19 cellular contexts compared by ENCODE assay signal in genomic region chr9:91177081-91177480, GRCh38.
A peak's percentile ranks its signal among the peaks of the same experiment; 100 is the strongest.
DNase-seq lines count a peak whose midpoint lies in the region; ATAC-seq, FAIRE-seq and TF ChIP-seq lines count a peak whose summit lies in the region.
"Had no signal": no experiment of that assay in that cellular context is flagged by ENCODE, and none has a peak within 500 bp of the region (broad histone marks: within the 10 kb centered on the region; RNA-seq: fewer than 3 reads in every experiment).

No MANE protein-coding gene starts in this region.

- intact Hi-C loops in activated CD4-positive, alpha-beta T cell treated with anti-CD3 and anti-CD28 coated beads, Interleukin-2, amount 10 ng/mL, durations not matched to agents 24 days and 14 days (cut with micrococcal nuclease): loop anchor here (1.0 kb wide), 2 partner anchors 16 to 26 kb away; no protein-coding TSS in a partner anchor
- intact Hi-C loops in mucosa of descending colon (cut with DNase I, micrococcal nuclease): no loop called here

- peak overlapping the region; percentile 53 for H3K9ac ChIP-seq in keratinocyte (ENCODE audit: control insufficient read depth, extremely low read depth, insufficient read depth, low read length)

- peaks cover 19% of the 10 kb centered on the region for H3K36me3 Mint-ChIP-seq in activated CD4-positive, alpha-beta T cell treated with anti-CD3 and anti-CD28 coated beads, Interleukin-2, amount 10 ng/mL, durations not matched to agents 24 days and 14 days (ENCODE audit: low read depth)
- H3K36me3 Mint-ChIP-seq: activated naive CD4-positive, alpha-beta T cell treated with anti-CD3 and anti-CD28 coated beads, Interleukin-2, amount 50 U/mL, for 24 hours had no signal

- no peaks in the 10 kb centered on the region for H3K9me3 ChIP-seq in keratinocyte (ENCODE audit: control insufficient read depth, low read depth, low read length)
- H3K9me3 ChIP-seq in mucosa of descending colon: no peaks in the 10 kb centered on the region

- H3K36me3 ChIP-seq in keratinocyte (ENCODE audit: control insufficient read depth in 2 of 2, extremely low read depth in 1 of 2, insufficient read depth in 2 of 2, low read length in 2 of 2) (no peaks in the 10 kb centered on the region), mucosa of descending colon (ENCODE audit: low read depth) (no peaks in the 10 kb centered on the region)

- peak; percentile 59 for FAIRE-seq in keratinocyte (lab: Jason Lieb, UNC)
- FAIRE-seq: A204.1, endothelial cell of umbilical vein had no signal

- dilution Hi-C loops in keratinocyte (cut with MboI; ENCODE audit: extremely low pct_ligation_motif_present, low sequenced_read_pairs): no loop called here

- peak overlapping the region; percentile 98 for H3K27ac Mint-ChIP-seq in activated CD4-positive, alpha-beta T cell treated with anti-CD3 and anti-CD28 coated beads, Interleukin-2, amount 10 ng/mL, durations not matched to agents 24 days and 14 days
- peak overlapping the region; percentile 96 to 97 for H3K27ac Mint-ChIP-seq in stimulated activated naive CD8-positive, alpha-beta T cell treated with anti-CD3 and anti-CD28 coated beads, Interleukin-15, amount 100 ng/mL, for 72 hours

- no peak overlapping the region for H3K27ac ChIP-seq in keratinocyte (ENCODE audit: control insufficient read depth, insufficient read depth, low read length)

- H3K4me1 Mint-ChIP-seq in activated CD4-positive, alpha-beta T cell treated with anti-CD3 and anti-CD28 coated beads, Interleukin-2, amount 10 ng/mL, durations not matched to agents 24 days and 14 days: peaks cover 59% of the 10 kb centered on the region
- H3K4me1 Mint-ChIP-seq in stimulated activated naive CD8-positive, alpha-beta T cell treated with anti-CD3 and anti-CD28 coated beads, Interleukin-15, amount 100 ng/mL, for 72 hours: peaks cover 48% of the 10 kb centered on the region

- no peaks in the 10 kb centered on the region for H3K79me2 ChIP-seq in keratinocyte (ENCODE audit: control insufficient read depth, insufficient read depth, low read length)

- H2AFZ ChIP-seq in keratinocyte (ENCODE audit: control insufficient read depth, low read length): no peak overlapping the region

- no peaks in the 10 kb centered on the region for H4K20me1 ChIP-seq in keratinocyte (ENCODE audit: control insufficient read depth, extremely low read depth, insufficient read depth, low read length)

- H3K4me1 ChIP-seq in keratinocyte (ENCODE audit: control insufficient read depth, extremely low read depth, insufficient read depth, low read length) (peaks cover 30% of the 10 kb centered on the region), mucosa of descending colon (ENCODE audit: low read depth) (peaks cover 11% of the 10 kb centered on the region)

- ATAC-seq in stimulated activated naive CD8-positive, alpha-beta T cell treated with anti-CD3 and anti-CD28 coated beads, Interleukin-15, amount 100 ng/mL, for 72 hours: no peak
- ATAC-seq in mucosa of descending colon: no peak
- ATAC-seq: right cardiac atrium had no signal

- H3K27me3 ChIP-seq in keratinocyte (ENCODE audit: control insufficient read depth, extremely low read depth, insufficient read depth, low read length): peaks cover 11% of the 10 kb centered on the region

- H3K27me3 Mint-ChIP-seq in activated CD4-positive, alpha-beta T cell treated with anti-CD3 and anti-CD28 coated beads, Interleukin-2, amount 10 ng/mL, durations not matched to agents 24 days and 14 days: no peaks in the 10 kb centered on the region
- H3K27me3 Mint-ChIP-seq in stimulated activated naive CD8-positive, alpha-beta T cell treated with anti-CD3 and anti-CD28 coated beads, Interleukin-15, amount 100 ng/mL, for 72 hours: no peaks in the 10 kb centered on the region
- H3K27me3 Mint-ChIP-seq: activated naive CD4-positive, alpha-beta T cell treated with anti-CD3 and anti-CD28 coated beads, Interleukin-2, amount 50 U/mL, for 24 hours; naive thymus-derived CD8-positive, alpha-beta T cell had no signal

- peaks cover 2% of the 10 kb centered on the region for H3K9me1 ChIP-seq in keratinocyte (ENCODE audit: control insufficient read depth, extremely low read depth, insufficient read depth, low read length)

- H3K4me3 ChIP-seq in keratinocyte (ENCODE audit: control insufficient read depth in 2 of 3, extremely low read depth in 1 of 3, insufficient read depth in 2 of 3, low read depth in 1 of 3, low read length in 3 of 3) (no peak overlapping the region), mucosa of descending colon (no peak overlapping the region)

- peak overlapping the region; percentile 56 for H3K4me3 Mint-ChIP-seq in activated CD4-positive, alpha-beta T cell treated with anti-CD3 and anti-CD28 coated beads, Interleukin-2, amount 10 ng/mL, durations not matched to agents 24 days and 14 days
- peak overlapping the region; percentile 68 to 75 for H3K4me3 Mint-ChIP-seq in stimulated activated naive CD8-positive, alpha-beta T cell treated with anti-CD3 and anti-CD28 coated beads, Interleukin-15, amount 100 ng/mL, for 72 hours
- H3K4me3 Mint-ChIP-seq: activated naive CD4-positive, alpha-beta T cell treated with anti-CD3 and anti-CD28 coated beads, Interleukin-2, amount 50 U/mL, for 24 hours had no signal

- no peak for DNase-seq in activated CD4-positive, alpha-beta T cell treated with anti-CD3 and anti-CD28 coated beads, Interleukin-2, amount 10 ng/mL, durations not matched to agents 24 days and 14 days
- DNase-seq in activated CD4-positive, alpha-beta T cell treated with anti-CD3 and anti-CD28 coated beads for 1 hour: no peak
- peak; percentile 62 for DNase-seq in activated CD8-positive, alpha-beta memory T cell treated with anti-CD3 and anti-CD28 coated beads, Interleukin-2, amount 50 U/mL, for 48 hours
- DNase-seq in keratinocyte (ENCODE audit: low read depth, low spot score) (no peak), middle frontal gyrus (ENCODE audit: extremely low spot score, low spot score) (no peak), mucosa of descending colon (no peak)
- DNase-seq in stimulated activated naive CD8-positive, alpha-beta T cell treated with anti-CD3 and anti-CD28 coated beads, Interleukin-15, amount 100 ng/mL, for 72 hours: no peak
- no peak for DNase-seq in stimulated activated CD4-positive, alpha-beta T cell treated with anti-CD3 and anti-CD28 coated beads, Interleukin-4, amount 100 ng/mL, for 24 hours
- DNase-seq: COR-L47; GF-D8; NCI-H1436; NCI-H526; right cardiac atrium; stimulated activated CD4-positive, alpha-beta T cell treated with anti-CD3 and anti-CD28 coated beads, Interleukin-4, amount 100 ng/mL, for 1 hour; stimulated activated naive CD4-positive, alpha-beta T cell treated with Interleukin-2 at 50 U/mL for 16 hours had no signal

- H3K4me2 ChIP-seq in keratinocyte (ENCODE audit: control insufficient read depth, extremely low read depth, insufficient read depth, low read depth, low read length): peak overlapping the region; percentile 80

- TF ChIP-seq CTCF in keratinocyte (optimal IDR thresholded peaks at IDR 0.05 in 1 of 3, IDR thresholded peaks at IDR 0.05 in 1 of 3, conservative IDR thresholded peaks at IDR 0.05 in 1 of 3; ENCODE audit: extremely low read depth in 1 of 3, insufficient read depth in 2 of 3, low read length in 3 of 3) (no peak), mucosa of descending colon (IDR thresholded peaks at IDR 0.05) (no peak)

- H3K9me3 Mint-ChIP-seq in activated CD4-positive, alpha-beta T cell treated with anti-CD3 and anti-CD28 coated beads, Interleukin-2, amount 10 ng/mL, durations not matched to agents 24 days and 14 days: peaks cover 6% of the 10 kb centered on the region
- H3K9me3 Mint-ChIP-seq in stimulated activated naive CD8-positive, alpha-beta T cell treated with anti-CD3 and anti-CD28 coated beads, Interleukin-15, amount 100 ng/mL, for 72 hours: peaks cover 3 to 7% of the 10 kb centered on the region in 2 donors
